8 cellular contexts compared by ENCODE assay signal in the genomic region with DNA sequence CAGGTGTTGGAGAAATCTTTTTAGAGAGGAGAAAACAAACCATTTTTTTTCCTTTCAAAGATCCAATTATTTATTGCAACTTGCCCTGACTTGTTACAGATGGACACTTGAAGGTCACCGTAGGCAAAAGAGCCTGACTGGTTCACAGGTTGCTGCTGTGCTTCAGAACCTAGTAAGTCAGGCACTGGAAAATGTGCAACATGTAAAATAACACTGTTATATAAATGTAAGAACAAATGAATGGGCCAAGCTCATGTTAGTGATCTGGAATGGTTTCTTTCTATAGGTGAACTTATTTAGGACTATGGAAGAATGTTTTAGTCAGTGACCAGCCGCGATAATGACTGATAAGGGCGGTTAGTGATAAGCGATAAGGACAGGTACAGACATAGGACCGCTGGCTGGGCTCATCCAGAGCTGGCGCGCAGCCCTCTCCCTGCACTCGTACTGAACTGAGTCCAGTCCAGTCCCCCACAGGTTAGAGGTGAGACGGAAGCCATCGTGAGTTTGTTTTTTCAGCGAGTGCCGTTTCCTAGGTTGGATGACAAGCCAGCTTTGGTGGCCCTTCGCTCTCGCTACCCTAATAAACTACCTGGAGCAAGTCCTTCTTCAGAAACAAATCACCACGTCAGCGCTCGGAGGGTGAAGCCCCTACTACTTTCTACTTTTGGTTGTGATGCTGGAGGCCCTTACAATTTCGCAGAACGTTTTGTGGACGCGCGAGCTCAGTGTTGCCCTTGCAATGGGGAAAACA.
A peak's percentile ranks its signal among the peaks of the same experiment; 100 is the strongest.
DNase-seq lines count a peak whose midpoint lies in the region; ATAC-seq lines count a peak whose summit lies in the region.

No MANE protein-coding gene starts in this region.

- H3K9me3 ChIP-seq in iPS-18c (ENCODE audit: control insufficient read depth, insufficient read depth, low read length), result no peaks in the 10 kb centered on the region

- DNase-seq in activated CD4-positive, CD25-positive, alpha-beta regulatory T cell (lab: John Stamatoyannopoulos, UW), result no peak
- DNase-seq in NCI-H345 (lab: John Stamatoyannopoulos, UW) (peak; percentile 41), NCI-H2081 treated with DMSO at 0.1 percent for 48 hours (lab: John Stamatoyannopoulos, UW) (no peak)
- DNase-seq in activated naive CD4-positive, alpha-beta T cell treated with anti-CD3 and anti-CD28 coated beads, Interleukin-2, amount 50 U/mL, for 72 hours (ENCODE audit: low spot score in 2 of 2), result peak in 1 of 2 donors; percentile 32
- peak; percentile 39 for DNase-seq in stimulated activated CD4-positive, alpha-beta T cell treated with anti-CD3 and anti-CD28 coated beads, Interleukin-4, amount 100 ng/mL, for 24 hours

- H3K9me3 Mint-ChIP-seq in activated naive CD4-positive, alpha-beta T cell treated with anti-CD3 and anti-CD28 coated beads, Interleukin-2, amount 50 U/mL, for 72 hours, result no peaks in the 10 kb centered on the region

- H3K36me3 Mint-ChIP-seq in activated naive CD4-positive, alpha-beta T cell treated with anti-CD3 and anti-CD28 coated beads, Interleukin-2, amount 50 U/mL, for 72 hours, result peaks cover 4 to 34% of the 10 kb centered on the region in 2 donors

- peak; percentile 14 to 16 for ATAC-seq in activated CD4-positive, CD25-positive, alpha-beta regulatory T cell treated with anti-CD3 and anti-CD28 coated beads, Interleukin-2, amount 50 U/mL, for 24 hours
- peak; percentile 53 for ATAC-seq in HG02642 (IDR thresholded peaks at IDR 0.05; ENCODE audit: poor library complexity, unreplicated experiment)
- ATAC-seq in activated naive CD4-positive, alpha-beta T cell treated with anti-CD3 and anti-CD28 coated beads, Interleukin-2, amount 50 U/mL, for 72 hours, result peak; percentile 24 to 53

- H3K27ac Mint-ChIP-seq in activated naive CD4-positive, alpha-beta T cell treated with anti-CD3 and anti-CD28 coated beads, Interleukin-2, amount 50 U/mL, for 72 hours, result peak overlapping the region; percentile 48 to 88

- H3K4me3 ChIP-seq in iPS-18c (ENCODE audit: insufficient read depth, low read depth, low read length), result peak overlapping the region; percentile 71

Comparison
In these comparisons a context has a peak if more than half of its experiments do, and no peak if none do; other contexts are left out.
1. DNase-seq: peak in NCI-H345 (single experiment) and stimulated activated CD4-positive, alpha-beta T cell treated with anti-CD3 and anti-CD28 coated beads, Interleukin-4, amount 100 ng/mL, for 24 hours (single experiment); none in activated CD4-positive, CD25-positive, alpha-beta regulatory T cell (0 of 4) and NCI-H2081 treated with DMSO at 0.1 percent for 48 hours (single experiment).
2. Peak in every context shown above with its lines, with median percentiles within 50 percentile points of each other: ATAC-seq.